Comparison of ENCODE assay signal across 8 cellular contexts in genomic region chr5:132458651-132459030, GRCh38. TPM values are rescaled to one million over a fixed set of nuclear protein-coding genes. Genes with fewer than 3 reads are reported as not detected.
A peak's percentile ranks its signal among the peaks of the same experiment; 100 is the strongest.
DNase-seq lines count a peak whose midpoint lies in the region; ATAC-seq, FAIRE-seq and TF ChIP-seq lines count a peak whose summit lies in the region.

No MANE protein-coding gene starts in this region.

- H3K4me2 ChIP-seq in KMS-11 (peak overlapping the region; percentile 62), endothelial cell of umbilical vein (ENCODE audit: insufficient read depth, low read length) (no peak overlapping the region)

- peak; percentile 31 for ATAC-seq in GM19467 (IDR thresholded peaks at IDR 0.05; ENCODE audit: unreplicated experiment)

- no peak for TF ChIP-seq POLR2A in endothelial cell of umbilical vein (IDR thresholded peaks at IDR 0.05; ENCODE audit: low read depth, low read length)
- no peak for TF ChIP-seq POLR2A in vagina (IDR thresholded peaks at IDR 0.05)
- no peak for TF ChIP-seq POLR2A in H54 (IDR thresholded peaks at IDR 0.05; ENCODE audit: low read depth, low read length)

- FAIRE-seq in endothelial cell of umbilical vein (lab: Jason Lieb, UNC) = peak; percentile 66
- no peak for FAIRE-seq in H54 (lab: Jason Lieb, UNC)
- no peak for FAIRE-seq in D721Med (lab: Jason Lieb, UNC)

- H3K9me3 ChIP-seq in endothelial cell of umbilical vein (replicated peaks; ENCODE audit: control insufficient read depth, insufficient read depth, low read length) = no peaks in the 10 kb centered on the region
- H3K9me3 ChIP-seq in vagina = no peaks in the 10 kb centered on the region

- no peak overlapping the region for H2AFZ ChIP-seq in KMS-11 (ENCODE audit: low read depth)
- H2AFZ ChIP-seq in endothelial cell of umbilical vein (ENCODE audit: low read depth, low read length) = no peak overlapping the region

- intact Hi-C loops in endothelial cell of umbilical vein (cut with micrococcal nuclease) = no loop called here
- intact Hi-C loops in vagina (cut with DNase I) = no loop called here

- H3K9ac ChIP-seq in KMS-11 (peak overlapping the region; percentile 75), endothelial cell of umbilical vein (replicated peaks; ENCODE audit: extremely low read depth, insufficient read depth, low read length) (no peak overlapping the region)

- CTCF ChIA-PET in endothelial cell of umbilical vein (lab: Charles Lee) = interaction anchor here (0.8 to 2.6 kb wide), 8 partner anchors 9 to 69 kb away, joined by 3 to 8 read pairs (median 5); partner anchors contain the start of gene IRF1

- dilution Hi-C loops in endothelial cell of umbilical vein (cut with MboI; ENCODE audit: extremely low pct_ligation_motif_present, low sequenced_read_pairs) = no loop called here

- H3K79me2 ChIP-seq in KMS-11 (ENCODE audit: insufficient read depth, low read depth) (no peaks in the 10 kb centered on the region), endothelial cell of umbilical vein (ENCODE audit: control insufficient read depth, insufficient read depth, low read length) (no peaks in the 10 kb centered on the region)

- H3K4me3 ChIP-seq in AG10803 (ENCODE audit: low read length) (no peak overlapping the region), KMS-11 (IDR thresholded peaks at IDR 0.05; ENCODE audit: insufficient read depth, low read depth, low read length) (no peak overlapping the region), endothelial cell of umbilical vein (replicated peaks in 1 of 3; ENCODE audit: insufficient read depth in 1 of 3, low read depth in 1 of 3, low read length in 3 of 3) (no peak overlapping the region), vagina (no peak overlapping the region)

- H3K36me3 ChIP-seq in KMS-11 (ENCODE audit: insufficient read depth) = no peaks in the 10 kb centered on the region
- no peaks in the 10 kb centered on the region for H3K36me3 ChIP-seq in endothelial cell of umbilical vein (ENCODE audit: control insufficient read depth in 2 of 2, extremely low read depth in 1 of 2, insufficient read depth in 2 of 2, low read length in 2 of 2)
- no peaks in the 10 kb centered on the region for H3K36me3 ChIP-seq in vagina

- DNase-seq in AG10803 (ENCODE audit: low read depth) = peak; percentile 65
- no peak for DNase-seq in endothelial cell of umbilical vein (ENCODE audit: low read depth, low spot score)
- DNase-seq in vagina (ENCODE audit: extremely low spot score in 2 of 2) = no peak
- DNase-seq in H54 (ENCODE audit: insufficient read length, low spot score) = no peak
- no peak for DNase-seq in D721Med (ENCODE audit: insufficient read length, low spot score)
- DNase-seq in islet precursor cell = no peak

- H4K20me1 ChIP-seq in KMS-11 (ENCODE audit: insufficient read depth) (no peaks in the 10 kb centered on the region), endothelial cell of umbilical vein (replicated peaks; ENCODE audit: control insufficient read depth, extremely low read depth, insufficient read depth, low read length) (no peaks in the 10 kb centered on the region)

- no peaks in the 10 kb centered on the region for H3K9me1 ChIP-seq in endothelial cell of umbilical vein (replicated peaks; ENCODE audit: control insufficient read depth, extremely low read depth, insufficient read depth, low read length)

- no TSS peak for BruUV-seq in endothelial cell of umbilical vein (replicated peaks; lab: Mats Ljungman, UMichigan)

- H3K4me1 ChIP-seq in KMS-11 (ENCODE audit: low read depth, poor library complexity, severe bottlenecking) (peaks cover 100% of the 10 kb centered on the region), endothelial cell of umbilical vein (ENCODE audit: control insufficient read depth, extremely low read depth, insufficient read depth, low read length) (peaks cover 22% of the 10 kb centered on the region), vagina (peaks cover 48% of the 10 kb centered on the region)

- H3K27ac ChIP-seq in KMS-11 = peak overlapping the region; percentile 94
- H3K27ac ChIP-seq in endothelial cell of umbilical vein (ENCODE audit: insufficient read depth, low read depth, low read length) = no peak overlapping the region
- peak overlapping the region; percentile 58 for H3K27ac ChIP-seq in vagina

- H3K27me3 ChIP-seq in KMS-11 (ENCODE audit: insufficient read depth, low read depth) (no peaks in the 10 kb centered on the region), endothelial cell of umbilical vein (ENCODE audit: control insufficient read depth in 2 of 2, insufficient read depth in 2 of 2, low read length in 2 of 2) (no peaks in the 10 kb centered on the region), vagina (no peaks in the 10 kb centered on the region)

- no peak for TF ChIP-seq CTCF in AG10803 (conservative IDR thresholded peaks at IDR 0.05; ENCODE audit: low read length)
- no peak for TF ChIP-seq CTCF in KMS-11 (conservative IDR thresholded peaks at IDR 0.05; ENCODE audit: low read depth, low read length)
- TF ChIP-seq CTCF in endothelial cell of umbilical vein (IDR thresholded peaks at IDR 0.05; ENCODE audit: extremely low read depth in 1 of 2, insufficient read depth in 1 of 2, low read depth in 1 of 2, low read length in 2 of 2) = no peak
- TF ChIP-seq CTCF in vagina (IDR thresholded peaks at IDR 0.05) = no peak
- no peak for TF ChIP-seq CTCF in D721Med (IDR thresholded peaks at IDR 0.05; ENCODE audit: insufficient read depth, missing control alignments)

- POLR2A ChIA-PET in endothelial cell of umbilical vein (lab: Charles Lee) = no interaction called here

TF ChIP-seq in endothelial cell of umbilical vein, 7 proteins besides CTCF, POLR2A, EP300 and RAD21:
- no peak for TF ChIP-seq POLR2AphosphoS5 (IDR thresholded peaks at IDR 0.05; ENCODE audit: insufficient read depth, low read depth, low read length)
- peak; percentile 8 for TF ChIP-seq FOS (IDR thresholded peaks at IDR 0.05; ENCODE audit: borderline replicate concordance, insufficient read depth, low read length)
- no peak for TF ChIP-seq GATA2 (IDR thresholded peaks at IDR 0.05; ENCODE audit: insufficient read depth, insufficient read length, low read depth, low read length)
- no peak for TF ChIP-seq MYC (IDR thresholded peaks at IDR 0.05; ENCODE audit: low read depth, low read length)
- TF ChIP-seq EZH2 (IDR thresholded peaks at IDR 0.05; ENCODE audit: borderline replicate concordance, low read depth, low read length, severe bottlenecking) = no peak
- no peak for TF ChIP-seq JUN (IDR thresholded peaks at IDR 0.05; ENCODE audit: borderline replicate concordance, insufficient read depth, insufficient read length, low read depth)
- TF ChIP-seq, protein P1, sequence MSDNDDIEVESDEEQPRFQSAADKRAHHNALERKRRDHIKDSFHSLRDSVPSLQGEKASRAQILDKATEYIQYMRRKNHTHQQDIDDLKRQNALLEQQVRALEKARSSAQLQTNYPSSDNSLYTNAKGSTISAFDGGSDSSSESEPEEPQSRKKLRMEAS (IDR thresholded peaks at IDR 0.05; ENCODE audit: insufficient read depth, insufficient read length) = no peak

RNA-seq across cellular contexts. Expression of gene IRF1, which starts 31.9 kb away (rescaled TPM):
- 17.7 and 28.0 TPM in 2 replicates for total RNA-seq in endothelial cell of umbilical vein
- polyA plus RNA-seq in endothelial cell of umbilical vein = 10.6 and 12.3 TPM in 2 replicates
- polyA plus RNA-seq in endothelial cell of umbilical vein (2011; cell fraction: cytosol; rRNA removed) = 12.4 and 15.5 TPM in 2 replicates
- 28.0 and 32.5 TPM in 2 replicates for polyA plus RNA-seq in endothelial cell of umbilical vein (2011; cell fraction: nucleus; rRNA removed)
- polyA plus RNA-seq in endothelial cell of umbilical vein (2012) = 13.7 and 15.0 TPM in 2 replicates
- 25.9 and 32.0 TPM in 2 replicates for polyA minus RNA-seq in endothelial cell of umbilical vein
- 11.5 TPM for polyA minus RNA-seq in endothelial cell of umbilical vein (2011; cell fraction: cytosol; rRNA and poly(A)+ RNA removed)
- polyA minus RNA-seq in endothelial cell of umbilical vein (2011; cell fraction: nucleus; rRNA and poly(A)+ RNA removed) = 45.9 and 55.2 TPM in 2 replicates
- 49.8 TPM for total RNA-seq in vagina
